21 cellular contexts compared by ENCODE assay signal in the genomic region with DNA sequence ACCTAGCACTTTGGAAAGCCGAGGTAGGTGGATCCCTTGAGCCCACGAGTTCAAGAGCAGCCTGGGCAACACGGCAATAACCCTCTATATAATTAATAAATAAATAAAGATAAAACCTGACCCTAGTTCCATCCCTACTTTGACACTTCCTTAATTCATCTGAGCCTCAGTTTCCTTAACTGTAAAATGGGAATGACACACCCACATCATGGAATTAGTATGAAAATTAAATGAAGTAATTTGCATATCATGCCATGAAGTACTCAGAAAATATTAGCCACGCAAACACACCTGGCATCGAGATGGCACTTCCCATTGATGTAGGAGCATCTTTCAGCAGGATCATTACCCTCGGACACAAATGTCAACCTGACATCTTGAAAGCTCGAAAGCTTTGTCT. TPM values are rescaled to one million over a fixed set of nuclear protein-coding genes. Genes with fewer than 3 reads are reported as not detected.
DNase-seq lines count a peak whose midpoint lies in the region; ATAC-seq and TF ChIP-seq lines count a peak whose summit lies in the region.
"Had no signal": no experiment of that assay in that cellular context is flagged by ENCODE, and none has a peak within 500 bp of the region (broad histone marks: within the 10 kb centered on the region; RNA-seq: fewer than 3 reads in every experiment).

No MANE protein-coding gene starts in this region.

- H3K9me2 ChIP-seq in neural cell (ENCODE audit: insufficient read depth, low read length), result no peaks in the 10 kb centered on the region

- TF ChIP-seq RAD21 in neural cell (conservative IDR thresholded peaks at IDR 0.05), result no peak

- WGBS in heart right ventricle, 2 donors, result 95 to 96% methylated on average over 7 of the region's 7 CpGs

- no peaks in the 10 kb centered on the region for H4K20me1 ChIP-seq in neural cell (ENCODE audit: insufficient read depth)

- H3K4me3 ChIP-seq in heart right ventricle (no peak overlapping the region), dorsolateral prefrontal cortex (no peak overlapping the region), neural cell (ENCODE audit: low read length) (peak overlapping the region; percentile 34), vagina (no peak overlapping the region)
- H3K4me3 ChIP-seq: breast epithelium, left lung, MG63 had no signal

- intact Hi-C loops in heart right ventricle (cut with DNase I) (no loop called here), cardiac septum (cut with DNase I) (no loop called here), dorsolateral prefrontal cortex (cut with DNase I) (loop anchor here (2.0 kb wide), 1 partner anchor 15 kb away; no protein-coding TSS in a partner anchor), vagina (cut with DNase I) (no loop called here)

- H3K27ac ChIP-seq in heart right ventricle (peak overlapping the region in 8 of 10 donors; percentile 40 to 85 (median 71)), dorsolateral prefrontal cortex (peak overlapping the region; percentile 87 to 100 (median 98)), neural cell (ENCODE audit: low read length) (no peak overlapping the region), vagina (peak overlapping the region; percentile 91)

- TF ChIP-seq CTCF in heart right ventricle (IDR thresholded peaks at IDR 0.05) (no peak), dorsolateral prefrontal cortex (IDR thresholded peaks at IDR 0.05 in 54 of 56, conservative IDR thresholded peaks at IDR 0.05 in 2 of 56; ENCODE audit: low read depth in 1 of 56, partially characterized antibody in 56 of 56) (no peak), neural cell (IDR thresholded peaks at IDR 0.05; ENCODE audit: poor library complexity, severe bottlenecking) (no peak), vagina (IDR thresholded peaks at IDR 0.05) (no peak)

- H3K27me3 ChIP-seq in heart right ventricle (no peaks in the 10 kb centered on the region), dorsolateral prefrontal cortex (no peaks in the 10 kb centered on the region), neural cell (ENCODE audit: insufficient read depth, low read depth, low read length) (no peaks in the 10 kb centered on the region), vagina (no peaks in the 10 kb centered on the region)
- H3K27me3 ChIP-seq: BE2C, breast epithelium, left lung, MG63 had no signal

- H3K9ac ChIP-seq in neural cell (ENCODE audit: low read length), result no peak overlapping the region

- H3K4me1 ChIP-seq in heart right ventricle, result peaks cover 4 to 75% (median 60%) of the 10 kb centered on the region in 9 donors
- peaks cover 40% of the 10 kb centered on the region for H3K4me1 ChIP-seq in vagina

- H3K9me3 ChIP-seq in heart right ventricle (no peaks in the 10 kb centered on the region), neural cell (ENCODE audit: low read length) (no peaks in the 10 kb centered on the region), vagina (no peaks in the 10 kb centered on the region)
- H3K9me3 ChIP-seq: BE2C, breast epithelium, left lung, MG63 had no signal

- H3K36me3 ChIP-seq in heart right ventricle (peaks cover 0 to 11% (median 0%) of the 10 kb centered on the region in 9 donors), neural cell (ENCODE audit: insufficient read depth, low read length) (no peaks in the 10 kb centered on the region), vagina (no peaks in the 10 kb centered on the region)
- H3K36me3 ChIP-seq: breast epithelium had no signal

- no peak for TF ChIP-seq EP300 in neural cell (conservative IDR thresholded peaks at IDR 0.05; ENCODE audit: poor library complexity, severe bottlenecking)

- H3F3A ChIP-seq in neural cell (ENCODE audit: insufficient read depth, low read length, poor library complexity, severe bottlenecking), result peaks cover 3% of the 10 kb centered on the region

- TF ChIP-seq POLR2A in vagina (IDR thresholded peaks at IDR 0.05), result no peak

- H3K79me2 ChIP-seq in neural cell (replicated peaks; ENCODE audit: insufficient read depth, low read length), result peaks cover 6% of the 10 kb centered on the region

- ATAC-seq in heart right ventricle, result no peak
- ATAC-seq: left lung, T-cell had no signal

- no peak overlapping the region for H2AFZ ChIP-seq in neural cell (ENCODE audit: low read depth, low read length)

- no peak overlapping the region for H3K4me2 ChIP-seq in neural cell (ENCODE audit: low read length)

- no peak for DNase-seq in heart right ventricle
- no peak for DNase-seq in cardiac septum (ENCODE audit: low spot score)
- no peak for DNase-seq in dorsolateral prefrontal cortex
- no peak for DNase-seq in vagina (ENCODE audit: extremely low spot score in 2 of 2)
- no peak for DNase-seq in foreskin melanocyte
- DNase-seq in HCEC 1CT, result no peak
- no peak for DNase-seq in cerebellum (ENCODE audit: low spot score)
- DNase-seq: activated CD4-positive, alpha-beta T cell treated with anti-CD3 and anti-CD28 coated beads for 48 hours; activated naive CD8-positive, alpha-beta T cell treated with anti-CD3 and anti-CD28 coated beads, Interleukin-2, amount 10 ng/mL, durations not matched to agents 7 days and 5 days; BE2C; dermis blood vessel endothelial cell; left lung; MG63; NCI-H1436 treated with DMSO at 0.1 percent for 48 hours; NCI-H524; SHP77 treated with DMSO at 0.1 percent for 48 hours; stimulated activated CD4-positive, alpha-beta T cell treated with anti-CD3 and anti-CD28 coated beads, Interleukin-2, amount 100 ng/mL, for 48 hours; stimulated activated naive CD4-positive, alpha-beta T cell treated with Interleukin-2 at 50 U/mL for 16 hours; T-cell had no signal

TF ChIP-seq in neural cell, 6 proteins besides CTCF, POLR2A, EP300 and RAD21:
- TF ChIP-seq MXI1 (conservative IDR thresholded peaks at IDR 0.05; ENCODE audit: poor library complexity, severe bottlenecking) (no peak), POLR2AphosphoS5 (IDR thresholded peaks at IDR 0.05) (no peak), SMC3 (conservative IDR thresholded peaks at IDR 0.05; ENCODE audit: poor library complexity) (no peak), EZH2 (IDR thresholded peaks at IDR 0.05; ENCODE audit: borderline replicate concordance, insufficient read depth, low read length, poor library complexity, severe bottlenecking) (no peak), TAF1 (IDR thresholded peaks at IDR 0.05; ENCODE audit: low read depth) (no peak)
- TF ChIP-seq, protein P1, sequence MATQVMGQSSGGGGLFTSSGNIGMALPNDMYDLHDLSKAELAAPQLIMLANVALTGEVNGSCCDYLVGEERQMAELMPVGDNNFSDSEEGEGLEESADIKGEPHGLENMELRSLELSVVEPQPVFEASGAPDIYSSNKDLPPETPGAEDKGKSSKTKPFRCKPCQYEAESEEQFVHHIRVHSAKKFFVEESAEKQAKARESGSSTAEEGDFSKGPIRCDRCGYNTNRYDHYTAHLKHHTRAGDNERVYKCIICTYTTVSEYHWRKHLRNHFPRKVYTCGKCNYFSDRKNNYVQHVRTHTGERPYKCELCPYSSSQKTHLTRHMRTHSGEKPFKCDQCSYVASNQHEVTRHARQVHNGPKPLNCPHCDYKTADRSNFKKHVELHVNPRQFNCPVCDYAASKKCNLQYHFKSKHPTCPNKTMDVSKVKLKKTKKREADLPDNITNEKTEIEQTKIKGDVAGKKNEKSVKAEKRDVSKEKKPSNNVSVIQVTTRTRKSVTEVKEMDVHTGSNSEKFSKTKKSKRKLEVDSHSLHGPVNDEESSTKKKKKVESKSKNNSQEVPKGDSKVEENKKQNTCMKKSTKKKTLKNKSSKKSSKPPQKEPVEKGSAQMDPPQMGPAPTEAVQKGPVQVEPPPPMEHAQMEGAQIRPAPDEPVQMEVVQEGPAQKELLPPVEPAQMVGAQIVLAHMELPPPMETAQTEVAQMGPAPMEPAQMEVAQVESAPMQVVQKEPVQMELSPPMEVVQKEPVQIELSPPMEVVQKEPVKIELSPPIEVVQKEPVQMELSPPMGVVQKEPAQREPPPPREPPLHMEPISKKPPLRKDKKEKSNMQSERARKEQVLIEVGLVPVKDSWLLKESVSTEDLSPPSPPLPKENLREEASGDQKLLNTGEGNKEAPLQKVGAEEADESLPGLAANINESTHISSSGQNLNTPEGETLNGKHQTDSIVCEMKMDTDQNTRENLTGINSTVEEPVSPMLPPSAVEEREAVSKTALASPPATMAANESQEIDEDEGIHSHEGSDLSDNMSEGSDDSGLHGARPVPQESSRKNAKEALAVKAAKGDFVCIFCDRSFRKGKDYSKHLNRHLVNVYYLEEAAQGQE (IDR thresholded peaks at IDR 0.05; ENCODE audit: borderline replicate concordance), result no peak

RNA-seq across cellular contexts. Expression of a gene that starts 19.1 kb away (rescaled TPM):
- 10 to 100 TPM; 22.0 to 39.0 (median 29.0) TPM for total RNA-seq in heart right ventricle
- 10 to 100 TPM in 1 of 2 donors, 1 to 10 TPM in 1; 6.4 to 22.5 TPM for polyA plus RNA-seq in heart right ventricle
- 25.7 TPM for total RNA-seq in cardiac septum
- total RNA-seq in dorsolateral prefrontal cortex, result 100 to 1,000 TPM in 82 of 120 experiments, 10 to 100 TPM in 38; 67.0 to 236 (median 109) TPM
- 16.8 and 20.5 TPM in 2 replicates for polyA plus RNA-seq in neural cell
- polyA minus RNA-seq in neural cell, result 35.3 and 42.6 TPM in 2 replicates
- 91.1 TPM for total RNA-seq in vagina
- total RNA-seq in cerebellum, result 39.7 TPM

Comparison
In these comparisons a context has a peak if more than half of its experiments do, and no peak if none do; other contexts are left out.
1. intact Hi-C loops: an anchor here in dorsolateral prefrontal cortex (2.0 kb wide); none called in heart right ventricle, cardiac septum and vagina.